In the genomic region with DNA sequence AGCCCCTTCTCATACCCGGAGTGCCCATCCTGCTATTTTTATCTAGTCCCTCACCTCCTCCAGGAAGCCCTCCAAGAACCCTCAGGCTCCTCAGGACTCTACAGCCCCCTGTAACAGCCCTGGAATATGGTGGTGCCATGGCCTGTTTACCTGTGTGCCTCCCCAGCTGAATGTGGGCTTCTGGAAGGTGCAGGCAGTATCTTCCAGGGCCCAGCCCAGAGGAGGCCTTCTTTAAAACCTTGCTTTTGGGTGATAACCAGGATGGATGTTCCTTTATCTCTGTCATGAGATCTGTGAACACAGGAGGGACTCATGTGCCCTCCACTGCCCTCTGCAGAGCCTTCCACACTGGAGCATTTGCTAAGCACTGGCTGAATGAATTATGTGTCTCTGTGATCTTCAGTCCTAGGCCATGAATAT, we compare ENCODE assay signal across 1 cellular context.
TF ChIP-seq lines count a peak whose summit lies in the region.

No MANE protein-coding gene starts in this region.

TF ChIP-seq in HCT116, 20 proteins besides CTCF, POLR2A, EP300 and RAD21:
- TF ChIP-seq SIN3A (IDR thresholded peaks at IDR 0.05; ENCODE audit: low read depth) (no peak), EZH2phosphoT487 (IDR thresholded peaks at IDR 0.05; ENCODE audit: borderline replicate concordance) (no peak), SRF (IDR thresholded peaks at IDR 0.05; ENCODE audit: low read depth) (no peak), ZNF274 (IDR thresholded peaks at IDR 0.05; ENCODE audit: low read depth, low read length) (no peak), CBX3 (IDR thresholded peaks at IDR 0.05; ENCODE audit: low read depth) (no peak), POLR2AphosphoS5 (IDR thresholded peaks at IDR 0.05; ENCODE audit: low read depth, low read length) (no peak), EGR1 (IDR thresholded peaks at IDR 0.05; ENCODE audit: low read depth) (no peak), FOSL1 (IDR thresholded peaks at IDR 0.05; ENCODE audit: low read depth) (no peak)
- TF ChIP-seq, protein P1, sequence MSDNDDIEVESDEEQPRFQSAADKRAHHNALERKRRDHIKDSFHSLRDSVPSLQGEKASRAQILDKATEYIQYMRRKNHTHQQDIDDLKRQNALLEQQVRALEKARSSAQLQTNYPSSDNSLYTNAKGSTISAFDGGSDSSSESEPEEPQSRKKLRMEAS (IDR thresholded peaks at IDR 0.05) = no peak
- TF ChIP-seq, protein P2, sequence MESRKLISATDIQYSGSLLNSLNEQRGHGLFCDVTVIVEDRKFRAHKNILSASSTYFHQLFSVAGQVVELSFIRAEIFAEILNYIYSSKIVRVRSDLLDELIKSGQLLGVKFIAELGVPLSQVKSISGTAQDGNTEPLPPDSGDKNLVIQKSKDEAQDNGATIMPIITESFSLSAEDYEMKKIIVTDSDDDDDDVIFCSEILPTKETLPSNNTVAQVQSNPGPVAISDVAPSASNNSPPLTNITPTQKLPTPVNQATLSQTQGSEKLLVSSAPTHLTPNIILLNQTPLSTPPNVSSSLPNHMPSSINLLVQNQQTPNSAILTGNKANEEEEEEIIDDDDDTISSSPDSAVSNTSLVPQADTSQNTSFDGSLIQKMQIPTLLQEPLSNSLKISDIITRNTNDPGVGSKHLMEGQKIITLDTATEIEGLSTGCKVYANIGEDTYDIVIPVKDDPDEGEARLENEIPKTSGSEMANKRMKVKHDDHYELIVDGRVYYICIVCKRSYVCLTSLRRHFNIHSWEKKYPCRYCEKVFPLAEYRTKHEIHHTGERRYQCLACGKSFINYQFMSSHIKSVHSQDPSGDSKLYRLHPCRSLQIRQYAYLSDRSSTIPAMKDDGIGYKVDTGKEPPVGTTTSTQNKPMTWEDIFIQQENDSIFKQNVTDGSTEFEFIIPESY (IDR thresholded peaks at IDR 0.05; ENCODE audit: extremely low read depth, insufficient replicate concordance, low read length) = no peak
- TF ChIP-seq, protein P3, sequence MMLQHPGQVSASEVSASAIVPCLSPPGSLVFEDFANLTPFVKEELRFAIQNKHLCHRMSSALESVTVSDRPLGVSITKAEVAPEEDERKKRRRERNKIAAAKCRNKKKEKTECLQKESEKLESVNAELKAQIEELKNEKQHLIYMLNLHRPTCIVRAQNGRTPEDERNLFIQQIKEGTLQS (IDR thresholded peaks at IDR 0.05) = no peak
